Comparison of ENCODE assay signal across 8 cellular contexts in genomic region chr1:247409869-247410544, GRCh38. TPM values are rescaled to one million over a fixed set of nuclear protein-coding genes. Genes with fewer than 3 reads are reported as not detected.
DNase-seq lines count a peak whose midpoint lies in the region; ATAC-seq and TF ChIP-seq lines count a peak whose summit lies in the region.

No MANE protein-coding gene starts in this region.

- no peak for TF ChIP-seq CTCF in OCI-LY3 (IDR thresholded peaks at IDR 0.05; ENCODE audit: low read depth, low read length)
- TF ChIP-seq CTCF in mucosa of descending colon (IDR thresholded peaks at IDR 0.05): no peak
- TF ChIP-seq CTCF in endodermal cell (conservative IDR thresholded peaks at IDR 0.05): no peak
- no peak for TF ChIP-seq CTCF in chondrocyte (IDR thresholded peaks at IDR 0.05)

- H3K27ac Mint-ChIP-seq in endodermal cell (no peak overlapping the region), chondrocyte (ENCODE audit: unreplicated experiment) (no peak overlapping the region)

- H3K4me2 ChIP-seq in OCI-LY3 (ENCODE audit: low read length): peak overlapping the region; percentile 74

- H3K27me3 Mint-ChIP-seq in endodermal cell (ENCODE audit: insufficient read depth) (no peaks in the 10 kb centered on the region), chondrocyte (ENCODE audit: low read depth) (peaks cover 3% of the 10 kb centered on the region)

- H3K4me1 ChIP-seq in OCI-LY3 (ENCODE audit: low read length) (peaks cover 65% of the 10 kb centered on the region), mucosa of descending colon (ENCODE audit: low read depth) (no peaks in the 10 kb centered on the region), endodermal cell (ENCODE audit: control insufficient read depth, insufficient read depth, low read length) (no peaks in the 10 kb centered on the region)

- DNase-seq in mucosa of descending colon: no peak
- DNase-seq in Right ventricle myocardium superior: no peak
- no peak for DNase-seq in endodermal cell
- DNase-seq in LoVo (ENCODE audit: low spot score): no peak
- DNase-seq in chondrocyte (ENCODE audit: low spot score): no peak

- 90 to 99% methylated on average over 7 to 11 of the region's 11 CpGs for WGBS in endodermal cell (ENCODE audit: insufficient coverage in 1 of 2, insufficient read length in 1 of 2), 2 experiments

- H3K9me3 ChIP-seq in OCI-LY3 (ENCODE audit: insufficient read depth, low read length) (no peaks in the 10 kb centered on the region), mucosa of descending colon (no peaks in the 10 kb centered on the region), endodermal cell (ENCODE audit: control insufficient read depth, low read length) (no peaks in the 10 kb centered on the region)

- no peaks in the 10 kb centered on the region for H3K36me3 ChIP-seq in OCI-LY3 (replicated peaks; ENCODE audit: low read depth, low read length)
- H3K36me3 ChIP-seq in mucosa of descending colon (ENCODE audit: low read depth): no peaks in the 10 kb centered on the region
- H3K36me3 ChIP-seq in endodermal cell (ENCODE audit: control insufficient read depth, insufficient read depth, low read length): no peaks in the 10 kb centered on the region

- peak; percentile 81 for ATAC-seq in GM18519 (IDR thresholded peaks at IDR 0.05; ENCODE audit: low FRiP score, unreplicated experiment)
- ATAC-seq in HG02610 (IDR thresholded peaks at IDR 0.05; ENCODE audit: unreplicated experiment): peak; percentile 87
- peak; percentile 18 for ATAC-seq in mucosa of descending colon
- no peak for ATAC-seq in Right ventricle myocardium superior (ENCODE audit: poor library complexity)

- no peaks in the 10 kb centered on the region for H3K79me2 ChIP-seq in OCI-LY3 (ENCODE audit: low read length)

- H3K27me3 ChIP-seq in OCI-LY3 (ENCODE audit: low read depth, low read length) (no peaks in the 10 kb centered on the region), endodermal cell (ENCODE audit: control insufficient read depth, insufficient read depth, low read length, poor library complexity, severe bottlenecking) (no peaks in the 10 kb centered on the region)

- H3K4me3 ChIP-seq in OCI-LY3 (ENCODE audit: low read length) (peak overlapping the region; percentile 54), mucosa of descending colon (no peak overlapping the region), endodermal cell (ENCODE audit: low read length) (no peak overlapping the region)

- no peaks in the 10 kb centered on the region for H4K20me1 ChIP-seq in OCI-LY3 (ENCODE audit: insufficient read depth, low read length)

- no peaks in the 10 kb centered on the region for H3K36me3 Mint-ChIP-seq in endodermal cell (ENCODE audit: low read depth)
- H3K36me3 Mint-ChIP-seq in chondrocyte (ENCODE audit: low read depth): no peaks in the 10 kb centered on the region

- intact Hi-C loops in mucosa of descending colon (cut with DNase I, micrococcal nuclease): no loop called here
- intact Hi-C loops in Right ventricle myocardium superior (cut with DNase I): no loop called here

- peak overlapping the region; percentile 92 for H3K27ac ChIP-seq in OCI-LY3 (ENCODE audit: low read length)
- no peak overlapping the region for H3K27ac ChIP-seq in endodermal cell (ENCODE audit: low read depth, low read length)

- H3K9ac ChIP-seq in OCI-LY3 (ENCODE audit: low read length) (peak overlapping the region; percentile 73), endodermal cell (ENCODE audit: extremely low read depth, low read length, poor library complexity, severe bottlenecking) (no peak overlapping the region)

- no peaks in the 10 kb centered on the region for H3K4me1 Mint-ChIP-seq in endodermal cell
- H3K4me1 Mint-ChIP-seq in chondrocyte (ENCODE audit: low read depth): no peaks in the 10 kb centered on the region

- peak overlapping the region; percentile 4; the same call in 1 of the 2 replicates for H2AFZ ChIP-seq in OCI-LY3 (ENCODE audit: low read depth, low read length)

- H3K9me3 Mint-ChIP-seq in endodermal cell (no peaks in the 10 kb centered on the region), chondrocyte (ENCODE audit: low read depth) (no peaks in the 10 kb centered on the region)

- no peak overlapping the region for H3K4me3 Mint-ChIP-seq in endodermal cell
- H3K4me3 Mint-ChIP-seq in chondrocyte (ENCODE audit: unreplicated experiment): no peak overlapping the region

RNA-seq across cellular contexts. Expression of gene NLRP3, which starts 6.0 kb away (rescaled TPM):
- total RNA-seq in mucosa of descending colon (1 to 10 TPM in 1 of 3 donors, under 1 TPM in 2; 0.55 to 1.5 (median 0.89) TPM), Right ventricle myocardium superior (0.56 TPM), endodermal cell (under 1 TPM in 1 of 2 donors, not detected in 1; 0.09 TPM), chondrocyte (0.10 to 1.3 TPM (median 0.15 TPM) in 3 replicates)
- polyA plus RNA-seq in endodermal cell (2013, experiment 1 of 2): 0.14 TPM
- polyA plus RNA-seq in endodermal cell (2013, experiment 2 of 2): 0.21 TPM

RNA-seq across cellular contexts. Expression of gene OR2B11, which starts 47.9 kb away (rescaled TPM):
- total RNA-seq in mucosa of descending colon (not detected), Right ventricle myocardium superior (not detected), endodermal cell (not detected), chondrocyte (not detected in 3 replicates)
- not detected for polyA plus RNA-seq in endodermal cell (2013, experiment 1 of 2)
- polyA plus RNA-seq in endodermal cell (2013, experiment 2 of 2): not detected
